In the genomic region with DNA sequence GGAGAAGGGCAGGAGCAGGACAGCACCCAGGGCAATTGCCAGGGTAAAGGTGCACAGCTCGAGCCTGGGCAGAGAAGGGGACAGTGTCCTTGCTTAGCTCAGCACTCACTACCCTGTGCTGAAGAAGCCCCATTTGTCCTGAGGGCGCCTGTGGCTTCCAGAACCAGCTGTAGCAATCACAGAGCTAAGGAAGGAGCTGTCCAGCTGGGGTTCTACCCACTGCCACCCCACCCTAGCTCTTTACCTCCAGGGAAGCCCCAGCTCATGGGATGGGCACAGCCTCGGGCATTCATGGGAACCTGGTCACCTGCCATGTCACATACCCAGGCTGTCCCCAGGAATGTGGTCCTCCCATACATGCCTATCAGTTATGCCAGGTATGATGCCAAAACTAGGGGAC, we compare ENCODE assay signal across 23 cellular contexts. TPM values are rescaled to one million over a fixed set of nuclear protein-coding genes. Genes with fewer than 3 reads are reported as not detected.
"Had no signal": no experiment of that assay in that cellular context is flagged by ENCODE, and none has a peak within 500 bp of the region (broad histone marks: within the 10 kb centered on the region; RNA-seq: fewer than 3 reads in every experiment).

No MANE protein-coding gene starts in this region.

- H3K27ac ChIP-seq: cardiac muscle cell, SJSA1 had no signal

- H3K9me3 ChIP-seq: SJSA1 had no signal

- ATAC-seq: activated CD8-positive, alpha-beta memory T cell treated with anti-CD3 and anti-CD28 coated beads, Interleukin-2, amount 10 ng/mL, durations not matched to agents 7 days and 5 days; Panc1; Right ventricle myocardium inferior; SK-N-SH treated with all-trans-retinoic acid at 6 μM for 48 hours had no signal

- H3K4me3 ChIP-seq: cardiac muscle cell, SJSA1 had no signal

- DNase-seq: activated B cell treated with CpG ODN at 0.5 μM for 24 hours; activated CD4-positive, alpha-beta T cell treated with anti-CD3 and anti-CD28 coated beads for 1 hour; activated CD4-positive, alpha-beta T cell treated with anti-CD3 and anti-CD28 coated beads, Interleukin-2, amount 10 ng/mL, durations not matched to agents 24 days and 14 days; activated CD4-positive, alpha-beta T cell treated with anti-CD3 and anti-CD28 coated beads, Interleukin-2, amount 50 U/mL, for 48 hours; activated CD8-positive, alpha-beta memory T cell treated with anti-CD3 and anti-CD28 coated beads, Interleukin-2, amount 10 ng/mL, durations not matched to agents 7 days and 5 days; activated effector memory CD4-positive, alpha-beta T cell treated with Interleukin-2 at 50 U/mL for 16 hours; activated naive CD4-positive, alpha-beta T cell treated with Interleukin-2 at 50 U/mL for 16 hours; activated T-cell treated with anti-CD3 and anti-CD28 coated beads, Interleukin-2, amount 50 U/mL, for 24 hours; amygdala; MM.1S; NCI-H1105; NCI-H1436 treated with DMSO at 0.1 percent for 48 hours; NCI-H187; NCI-H2081; NCI-H446; NCI-H524; SW 1271 had no signal

- H3K27me3 ChIP-seq: cardiac muscle cell, SJSA1 had no signal

RNA-seq across cellular contexts. Expression of a gene that starts 10.2 kb away (rescaled TPM):
- total RNA-seq: SJSA1; T-helper 1 cell treated with Interleukin-12 subunit alpha and Interleukin-12 subunit beta and Interleukin-4 antibody, amounts not matched to agents 30 ng/mL and 1 ng/mL, for 36 hours had no signal
- polyA plus RNA-seq: cardiac muscle cell had no signal
